8 cellular contexts compared by ENCODE assay signal in the genomic region with DNA sequence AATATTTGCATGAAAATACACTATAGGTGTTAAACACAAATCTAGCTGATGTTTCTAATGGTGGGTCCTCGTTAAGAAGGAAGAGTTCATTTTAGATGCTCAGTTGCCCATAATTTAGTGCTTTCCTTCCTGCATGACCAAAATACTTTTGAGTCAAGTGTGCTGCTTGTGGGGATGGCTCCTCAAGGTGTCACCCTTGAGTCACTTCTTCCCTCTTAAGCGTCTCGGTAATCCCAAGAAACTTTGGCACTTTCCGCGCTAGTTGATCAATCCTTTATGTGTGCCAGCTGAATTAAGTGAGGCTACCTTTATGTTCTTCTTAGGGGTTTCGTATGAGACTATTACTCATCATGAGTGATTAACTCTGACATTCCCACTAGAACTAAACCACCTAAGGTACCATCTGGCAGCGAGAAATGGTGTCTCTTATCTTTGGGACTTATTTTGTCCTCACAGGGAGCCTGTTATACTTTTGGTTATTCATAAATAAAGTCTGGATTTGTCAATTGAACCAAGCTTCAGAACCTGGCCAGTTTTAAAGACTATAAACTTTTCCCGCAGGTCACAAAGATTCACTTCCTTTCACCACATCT.
A peak's percentile ranks its signal among the peaks of the same experiment; 100 is the strongest.
DNase-seq lines count a peak whose midpoint lies in the region; ATAC-seq, FAIRE-seq and TF ChIP-seq lines count a peak whose summit lies in the region.

No MANE protein-coding gene starts in this region.

- H3K4me3 ChIP-seq in K562 = no peak overlapping the region

- H4K20me1 ChIP-seq in K562 (replicated peaks; ENCODE audit: control insufficient read depth, insufficient read depth, low read length) = no peaks in the 10 kb centered on the region

- no peaks in the 10 kb centered on the region for H3K4me1 ChIP-seq in K562 (replicated peaks in 1 of 2; ENCODE audit: control insufficient read depth in 2 of 2, insufficient read depth in 2 of 2, low read length in 2 of 2)

- no peak for TF ChIP-seq EP300 in K562 (IDR thresholded peaks at IDR 0.05; ENCODE audit: low read length)

- no peak overlapping the region for H2AFZ ChIP-seq in K562 (ENCODE audit: low read depth, low read length)

- TF ChIP-seq POLR2A in GM12892 (IDR thresholded peaks at IDR 0.05; ENCODE audit: low read depth, low read length) (no peak), K562 (conservative IDR thresholded peaks at IDR 0.05) (no peak)

- BruUV-seq in K562 (replicated peaks; lab: Mats Ljungman, UMichigan) = no TSS peak

- TF ChIP-seq RAD21 in K562 (CRISPR knock-in tag; conservative IDR thresholded peaks at IDR 0.05 in 1 of 2, IDR thresholded peaks at IDR 0.05 in 1 of 2) = peak in 1 of 2 experiments; percentile 55; a peak in 3 of 4 replicates

- H3K4me2 ChIP-seq in K562 (ENCODE audit: insufficient read depth, low read length) = no peak overlapping the region

- CTCF ChIA-PET in K562 (lab: Yijun Ruan, JAX; ENCODE audit: low intra/inter-chr PET ratio) = no interaction called here

- DNase-seq in Ammon's horn (ENCODE audit: low spot score) = peak; percentile 85
- peak; percentile 2 for DNase-seq in GM12892 (ENCODE audit: insufficient read length)
- peak; percentile 15 to 74 for DNase-seq in NCI-H526 (lab: John Stamatoyannopoulos, UW)
- peak; percentile 13 to 41 (median 28) for DNase-seq in K562 (ENCODE audit: extremely low read depth in 1 of 4, low spot score in 3 of 4)
- peak; percentile 23 for DNase-seq in iPS DF 19.7 (ENCODE audit: low read depth, low spot score)
- DNase-seq in smooth muscle cell of the brain vasculature (ENCODE audit: low read depth, low spot score) = peak; percentile 44
- DNase-seq in NK-92 (lab: John Stamatoyannopoulos, UW; ENCODE audit: unreplicated experiment) = no peak
- DNase-seq in NCI-H345 (lab: John Stamatoyannopoulos, UW) = no peak

- 0% methylated on average over 8 of the region's 8 CpGs for WGBS in K562 (ENCODE audit: insufficient coverage, low coverage, missing lambda C conversion rate)

- H3K27ac ChIP-seq in K562 (ENCODE audit: extremely low read depth, low read depth, low read length) = no peak overlapping the region

- in situ Hi-C loops in K562 (cut with MboI) = no loop called here

- ATAC-seq in K562 = peak; percentile 69

- no peaks in the 10 kb centered on the region for H3K9me1 ChIP-seq in K562 (ENCODE audit: control insufficient read depth, insufficient read depth, low read length)

- peak; percentile 50 to 58 (median 56); a peak in 5 of 6 replicates for TF ChIP-seq CTCF in K562 (IDR thresholded peaks at IDR 0.05 in 2 of 3, conservative IDR thresholded peaks at IDR 0.05 in 1 of 3; ENCODE audit: insufficient read depth in 2 of 3, low read depth in 1 of 3, low read length in 3 of 3)

- H3K36me3 ChIP-seq in K562 (ENCODE audit: control insufficient read depth, insufficient read depth, low read length) = no peaks in the 10 kb centered on the region

- no peak overlapping the region for H3K9ac ChIP-seq in K562 (ENCODE audit: insufficient read depth in 1 of 2, low read depth in 2 of 2, low read length in 2 of 2)

- H3K79me2 ChIP-seq in K562 (ENCODE audit: control insufficient read depth, insufficient read depth, low read length) = no peaks in the 10 kb centered on the region

- POLR2A ChIA-PET in K562 (lab: Yijun Ruan, JAX) = no interaction called here

- no peaks in the 10 kb centered on the region for H3K9me3 ChIP-seq in K562 (replicated peaks; ENCODE audit: control insufficient read depth, insufficient read depth, low read depth, low read length)

- H3K27me3 ChIP-seq in K562 (ENCODE audit: control insufficient read depth in 2 of 2, insufficient read depth in 2 of 2, low read length in 2 of 2) = no peaks in the 10 kb centered on the region

- peak; percentile 94 for FAIRE-seq in GM12892 (lab: Jason Lieb, UNC)
- FAIRE-seq in K562 (lab: Jason Lieb, UNC) = peak; percentile 72

- intact Hi-C loops in K562 (cut with micrococcal nuclease) = loop anchor here (2.0 to 10.0 kb wide), 2 partner anchors 118 to 470 kb away; no protein-coding TSS in a partner anchor

TF ChIP-seq in K562, 482 proteins besides CTCF, POLR2A, EP300 and RAD21:
- TF ChIP-seq, protein P1, sequence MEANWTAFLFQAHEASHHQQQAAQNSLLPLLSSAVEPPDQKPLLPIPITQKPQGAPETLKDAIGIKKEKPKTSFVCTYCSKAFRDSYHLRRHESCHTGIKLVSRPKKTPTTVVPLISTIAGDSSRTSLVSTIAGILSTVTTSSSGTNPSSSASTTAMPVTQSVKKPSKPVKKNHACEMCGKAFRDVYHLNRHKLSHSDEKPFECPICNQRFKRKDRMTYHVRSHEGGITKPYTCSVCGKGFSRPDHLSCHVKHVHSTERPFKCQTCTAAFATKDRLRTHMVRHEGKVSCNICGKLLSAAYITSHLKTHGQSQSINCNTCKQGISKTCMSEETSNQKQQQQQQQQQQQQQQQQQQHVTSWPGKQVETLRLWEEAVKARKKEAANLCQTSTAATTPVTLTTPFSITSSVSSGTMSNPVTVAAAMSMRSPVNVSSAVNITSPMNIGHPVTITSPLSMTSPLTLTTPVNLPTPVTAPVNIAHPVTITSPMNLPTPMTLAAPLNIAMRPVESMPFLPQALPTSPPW (CRISPR knock-in tag; IDR thresholded peaks at IDR 0.05) = no peak
- TF ChIP-seq SMC3 (conservative IDR thresholded peaks at IDR 0.05; ENCODE audit: insufficient read depth, low read depth, low read length) = 0 out of 2 replicates have a peak, but pooled peaks have one; percentile 18
- no peak for TF ChIP-seq HNRNPL (IDR thresholded peaks at IDR 0.05; ENCODE audit: low read depth, low read length)
- no peak for TF ChIP-seq ZSCAN32 (CRISPR knock-in tag; IDR thresholded peaks at IDR 0.05)
TF ChIP-seq in K562: peak in this region for 1.

Comparison
In these comparisons a context has a peak if more than half of its experiments do, and no peak if none do; other contexts are left out.
1. DNase-seq: peak in Ammon's horn (single experiment), GM12892 (single experiment), NCI-H526 (2 of 2), K562 (4 of 4), iPS DF 19.7 (single experiment) and smooth muscle cell of the brain vasculature (single experiment); none in NK-92 (single experiment) and NCI-H345 (single experiment).